ENCODE assay signal across 21 cellular contexts in the genomic region with DNA sequence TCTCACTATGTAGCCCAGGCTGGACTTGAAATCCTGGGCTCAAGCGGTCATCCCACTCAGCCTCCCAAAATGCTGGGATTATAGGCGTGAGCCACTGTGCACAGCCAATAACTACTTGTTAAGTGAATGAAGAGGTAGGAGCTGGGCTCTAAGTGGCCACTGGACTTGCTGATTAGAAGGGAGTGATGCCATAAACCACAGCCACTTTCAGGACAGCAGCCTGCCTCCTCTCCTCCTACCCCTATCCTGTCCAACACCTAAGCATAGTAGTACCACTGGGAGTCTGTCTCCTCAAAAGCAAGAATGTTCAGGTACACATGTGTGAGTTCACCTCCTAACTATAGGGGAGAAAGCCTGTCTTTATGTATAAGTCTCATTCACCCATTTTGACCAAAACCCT.
"Had no signal": no experiment of that assay in that cellular context is flagged by ENCODE, and none has a peak within 500 bp of the region (broad histone marks: within the 10 kb centered on the region; RNA-seq: fewer than 3 reads in every experiment).

No MANE protein-coding gene starts in this region.

- H3K27ac Mint-ChIP-seq: stimulated activated memory B cell treated with anti-CD40 and anti-IgM and Interleukin-4, amounts not matched to agents 10 μg/mL and 1 μg/mL and 100 μg/mL, for 72 hours; stimulated activated naive CD8-positive, alpha-beta T cell treated with anti-CD3 and anti-CD28 coated beads, Interleukin-15, amount 100 ng/mL, for 72 hours had no signal

- H3K9me3 Mint-ChIP-seq: naive thymus-derived CD4-positive, alpha-beta T cell; stimulated activated memory B cell treated with anti-CD40 and anti-IgM and Interleukin-4, amounts not matched to agents 10 μg/mL and 1 μg/mL and 100 μg/mL, for 72 hours; stimulated activated naive CD8-positive, alpha-beta T cell treated with anti-CD3 and anti-CD28 coated beads, Interleukin-15, amount 100 ng/mL, for 72 hours had no signal

- H3K27me3 Mint-ChIP-seq: naive thymus-derived CD4-positive, alpha-beta T cell; stimulated activated memory B cell treated with anti-CD40 and anti-IgM and Interleukin-4, amounts not matched to agents 10 μg/mL and 1 μg/mL and 100 μg/mL, for 72 hours; stimulated activated naive CD8-positive, alpha-beta T cell treated with anti-CD3 and anti-CD28 coated beads, Interleukin-15, amount 100 ng/mL, for 72 hours had no signal

- H3K9me3 ChIP-seq: left ventricle myocardium inferior, lower lobe of right lung, neutrophil, psoas muscle, sigmoid colon, testis, transverse colon had no signal

- H3K27me3 ChIP-seq: hepatocyte, neutrophil, sigmoid colon, testis, transverse colon had no signal

- H3K27ac ChIP-seq: coronary artery, hepatocyte, lower lobe of right lung, neutrophil, skin epidermis, testis, transverse colon had no signal

- FAIRE-seq: kidney had no signal

- H3K4me1 Mint-ChIP-seq: naive thymus-derived CD4-positive, alpha-beta T cell; stimulated activated memory B cell treated with anti-CD40 and anti-IgM and Interleukin-4, amounts not matched to agents 10 μg/mL and 1 μg/mL and 100 μg/mL, for 72 hours; stimulated activated naive CD8-positive, alpha-beta T cell treated with anti-CD3 and anti-CD28 coated beads, Interleukin-15, amount 100 ng/mL, for 72 hours had no signal

- DNase-seq: effector CD4-positive, alpha-beta T cell; foreskin melanocyte; head of caudate nucleus; kidney; left cardiac atrium; left ventricle myocardium inferior; lower lobe of right lung; mesendoderm; naive thymus-derived CD4-positive, alpha-beta T cell; psoas muscle; retina; sigmoid colon; stimulated activated CD8-positive, alpha-beta memory T cell treated with anti-CD3 and anti-CD28 coated beads, Interleukin-4, amount 100 ng/mL, for 48 hours; stimulated activated naive CD8-positive, alpha-beta T cell treated with anti-CD3 and anti-CD28 coated beads, Interleukin-15, amount 100 ng/mL, for 72 hours; testis; transverse colon had no signal

- ATAC-seq: left cardiac atrium; lower lobe of right lung; naive thymus-derived CD4-positive, alpha-beta T cell; psoas muscle; stimulated activated memory B cell treated with anti-CD40 and anti-IgM and Interleukin-4, amounts not matched to agents 10 μg/mL and 1 μg/mL and 100 μg/mL, for 72 hours; stimulated activated naive CD8-positive, alpha-beta T cell treated with anti-CD3 and anti-CD28 coated beads, Interleukin-15, amount 100 ng/mL, for 72 hours had no signal

- H3K4me3 Mint-ChIP-seq: naive thymus-derived CD4-positive, alpha-beta T cell; stimulated activated memory B cell treated with anti-CD40 and anti-IgM and Interleukin-4, amounts not matched to agents 10 μg/mL and 1 μg/mL and 100 μg/mL, for 72 hours; stimulated activated naive CD8-positive, alpha-beta T cell treated with anti-CD3 and anti-CD28 coated beads, Interleukin-15, amount 100 ng/mL, for 72 hours had no signal
